Comparison of ENCODE assay signal across 21 cellular contexts in genomic region chr2:221673248-221673647, GRCh38.
"Had no signal": no experiment of that assay in that cellular context is flagged by ENCODE, and none has a peak within 500 bp of the region (broad histone marks: within the 10 kb centered on the region; RNA-seq: fewer than 3 reads in every experiment).

No MANE protein-coding gene starts in this region.

- H3K4me1 ChIP-seq: gastroesophageal sphincter, heart left ventricle, pancreas, sigmoid colon, spleen had no signal

- H3K27me3 Mint-ChIP-seq: activated CD4-positive, alpha-beta T cell treated with anti-CD3 and anti-CD28 coated beads, Interleukin-2, amount 10 ng/mL, durations not matched to agents 24 days and 14 days; activated CD8-positive, alpha-beta T cell treated with anti-CD3 and anti-CD28 coated beads for 36 hours; activated naive CD8-positive, alpha-beta T cell treated with anti-CD3 and anti-CD28 coated beads for 36 hours; activated T-helper 17 cell treated with anti-CD3 and anti-CD28 coated beads, Interleukin-2, amount 50 U/mL, for 72 hours; effector memory CD8-positive, alpha-beta T cell; stimulated activated naive B cell treated with anti-CD40 and anti-IgM and Interleukin-4, amounts not matched to agents 10 μg/mL and 1 μg/mL and 100 μg/mL, for 72 hours had no signal

- H3K27ac ChIP-seq: gastroesophageal sphincter, heart left ventricle, pancreas, sigmoid colon, spleen, thoracic aorta had no signal

- H3K4me1 Mint-ChIP-seq: activated CD4-positive, alpha-beta T cell treated with anti-CD3 and anti-CD28 coated beads, Interleukin-2, amount 10 ng/mL, durations not matched to agents 24 days and 14 days; activated naive CD8-positive, alpha-beta T cell treated with anti-CD3 and anti-CD28 coated beads for 36 hours; activated T-helper 17 cell treated with anti-CD3 and anti-CD28 coated beads, Interleukin-2, amount 50 U/mL, for 72 hours; naive thymus-derived CD8-positive, alpha-beta T cell; stimulated activated naive B cell treated with anti-CD40 and anti-IgM and Interleukin-4, amounts not matched to agents 10 μg/mL and 1 μg/mL and 100 μg/mL, for 72 hours; T-cell had no signal

- H3K27me3 ChIP-seq: gastroesophageal sphincter, pancreas, sigmoid colon, spleen had no signal

- H3K36me3 Mint-ChIP-seq: activated naive CD8-positive, alpha-beta T cell treated with anti-CD3 and anti-CD28 coated beads for 36 hours; naive thymus-derived CD8-positive, alpha-beta T cell; stimulated activated naive B cell treated with anti-CD40 and anti-IgM and Interleukin-4, amounts not matched to agents 10 μg/mL and 1 μg/mL and 100 μg/mL, for 72 hours; T-cell had no signal

- H3K4me3 ChIP-seq: gastroesophageal sphincter, heart left ventricle, pancreas, sigmoid colon, spleen, thoracic aorta had no signal

- DNase-seq: activated CD4-positive, alpha-beta T cell treated with anti-CD3 and anti-CD28 coated beads, Interleukin-2, amount 10 ng/mL, durations not matched to agents 24 days and 14 days; activated CD4-positive, CD25-positive, alpha-beta regulatory T cell; activated CD8-positive, alpha-beta T cell treated with anti-CD3 and anti-CD28 coated beads for 36 hours; activated naive CD4-positive, alpha-beta T cell; activated naive CD8-positive, alpha-beta T cell treated with anti-CD3 and anti-CD28 coated beads for 36 hours; activated T-cell treated with anti-CD3 and anti-CD28 coated beads, Interleukin-2, amount 50 U/mL, for 1 hour; amniotic stem cell; caudate nucleus; effector memory CD8-positive, alpha-beta T cell; heart left ventricle; kidney glomerular epithelial cell; mesenchymal stem cell; naive thymus-derived CD8-positive, alpha-beta T cell; pancreas; sigmoid colon; spleen; stimulated activated naive B cell treated with anti-CD40 and anti-IgM and Interleukin-4, amounts not matched to agents 10 μg/mL and 1 μg/mL and 100 μg/mL, for 72 hours; T-cell had no signal

- H3K9me3 ChIP-seq: gastroesophageal sphincter, pancreas, sigmoid colon, thoracic aorta had no signal

- ATAC-seq: activated CD8-positive, alpha-beta T cell treated with anti-CD3 and anti-CD28 coated beads for 36 hours; activated T-helper 17 cell treated with anti-CD3 and anti-CD28 coated beads, Interleukin-2, amount 50 U/mL, for 72 hours; effector memory CD8-positive, alpha-beta T cell; gastroesophageal sphincter; heart left ventricle; naive thymus-derived CD8-positive, alpha-beta T cell; pancreas; stimulated activated naive B cell treated with anti-CD40 and anti-IgM and Interleukin-4, amounts not matched to agents 10 μg/mL and 1 μg/mL and 100 μg/mL, for 72 hours; T-cell had no signal

- H3K9me3 Mint-ChIP-seq: activated CD4-positive, alpha-beta T cell treated with anti-CD3 and anti-CD28 coated beads, Interleukin-2, amount 10 ng/mL, durations not matched to agents 24 days and 14 days; activated CD8-positive, alpha-beta T cell treated with anti-CD3 and anti-CD28 coated beads for 36 hours; activated naive CD8-positive, alpha-beta T cell treated with anti-CD3 and anti-CD28 coated beads for 36 hours; effector memory CD8-positive, alpha-beta T cell; stimulated activated naive B cell treated with anti-CD40 and anti-IgM and Interleukin-4, amounts not matched to agents 10 μg/mL and 1 μg/mL and 100 μg/mL, for 72 hours had no signal

- H3K27ac Mint-ChIP-seq: activated CD4-positive, alpha-beta T cell treated with anti-CD3 and anti-CD28 coated beads, Interleukin-2, amount 10 ng/mL, durations not matched to agents 24 days and 14 days; activated CD8-positive, alpha-beta T cell treated with anti-CD3 and anti-CD28 coated beads for 36 hours; activated naive CD8-positive, alpha-beta T cell treated with anti-CD3 and anti-CD28 coated beads for 36 hours; activated T-helper 17 cell treated with anti-CD3 and anti-CD28 coated beads, Interleukin-2, amount 50 U/mL, for 72 hours; effector memory CD8-positive, alpha-beta T cell; naive thymus-derived CD8-positive, alpha-beta T cell; stimulated activated naive B cell treated with anti-CD40 and anti-IgM and Interleukin-4, amounts not matched to agents 10 μg/mL and 1 μg/mL and 100 μg/mL, for 72 hours; T-cell had no signal

- H3K4me3 Mint-ChIP-seq: activated CD4-positive, alpha-beta T cell treated with anti-CD3 and anti-CD28 coated beads, Interleukin-2, amount 10 ng/mL, durations not matched to agents 24 days and 14 days; activated CD8-positive, alpha-beta T cell treated with anti-CD3 and anti-CD28 coated beads for 36 hours; activated naive CD8-positive, alpha-beta T cell treated with anti-CD3 and anti-CD28 coated beads for 36 hours; activated T-helper 17 cell treated with anti-CD3 and anti-CD28 coated beads, Interleukin-2, amount 50 U/mL, for 72 hours; effector memory CD8-positive, alpha-beta T cell; naive thymus-derived CD8-positive, alpha-beta T cell; stimulated activated naive B cell treated with anti-CD40 and anti-IgM and Interleukin-4, amounts not matched to agents 10 μg/mL and 1 μg/mL and 100 μg/mL, for 72 hours; T-cell had no signal

- H3K36me3 ChIP-seq: gastroesophageal sphincter, heart left ventricle, pancreas, sigmoid colon, spleen, thoracic aorta had no signal
